ENCODE assay signal across 20 cellular contexts in genomic region chr7:1421946-1422345, GRCh38. TPM values are rescaled to one million over a fixed set of nuclear protein-coding genes. Genes with fewer than 3 reads are reported as not detected.
"Had no signal": no experiment of that assay in that cellular context is flagged by ENCODE, and none has a peak within 500 bp of the region (broad histone marks: within the 10 kb centered on the region; RNA-seq: fewer than 3 reads in every experiment).

No MANE protein-coding gene starts in this region.

- H3K9me3 Mint-ChIP-seq: T-cell had no signal

- ATAC-seq: Panc1, PC-3, T-cell had no signal

- H3K27ac Mint-ChIP-seq: IgD-negative memory B cell, T-cell had no signal

- H3K36me3 Mint-ChIP-seq: T-cell had no signal

- H3K9ac ChIP-seq: SK-N-SH had no signal

- H3K4me3 Mint-ChIP-seq: IgD-negative memory B cell, T-cell had no signal

- H3K4me3 ChIP-seq: MG63 had no signal

- H3K9me3 ChIP-seq: MG63, SK-N-SH had no signal

- H3K4me2 ChIP-seq: SK-N-SH had no signal

- H3K27ac ChIP-seq: HL-60, RWPE1 had no signal

- H3K36me3 ChIP-seq: MG63 had no signal

- DNase-seq: KBM-7; MG63; NCI-H1092; NCI-H1694; NCI-H187 treated with DMSO at 0.1 percent for 48 hours; NCI-H2029 treated with DMSO at 0.1 percent for 48 hours; NCI-H345; NCI-H446 treated with DMSO at 0.1 percent for 48 hours; NCI-H510A treated with DMSO at 0.1 percent for 48 hours; NCI-H526; NK-92 treated with Interleukin-12 subunit alpha and Interleukin-12 subunit beta, amount 100 ng/mL, for 24 hours; PC-3; SHP77; SK-N-SH; SW 1271; T-cell had no signal

RNA-seq across cellular contexts. Expression of gene MICALL2, which starts 37.3 kb away (rescaled TPM):
- polyA plus RNA-seq: IgD-negative memory B cell had no signal
